1 cellular context compared by ENCODE assay signal in the genomic region with DNA sequence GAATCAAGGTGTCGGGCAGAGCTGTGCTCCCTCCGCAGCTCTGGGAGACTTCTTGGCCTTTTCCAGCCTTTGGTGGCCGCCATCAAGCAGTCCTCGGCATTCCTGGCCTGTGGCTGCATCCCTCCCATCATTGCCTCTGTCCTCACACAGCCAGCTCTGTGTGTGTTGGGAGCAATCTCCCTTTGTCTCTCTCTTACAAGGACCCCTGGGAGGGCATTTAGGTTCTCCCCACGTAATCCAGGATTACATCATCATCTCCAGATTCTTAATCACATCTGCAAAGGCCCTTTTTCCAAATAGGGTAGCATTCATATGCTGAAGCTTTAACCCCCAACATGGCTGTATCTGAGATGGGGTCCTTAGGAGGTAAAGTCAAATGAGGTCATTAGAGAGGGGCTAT.
TF ChIP-seq lines count a peak whose summit lies in the region.

No MANE protein-coding gene starts in this region.

TF ChIP-seq in A549, 52 proteins besides CTCF, POLR2A, EP300 and RAD21 (continued from another document):
- no peak for TF ChIP-seq ATOH8 (CRISPR knock-in tag; IDR thresholded peaks at IDR 0.05; ENCODE audit: low read depth)
- TF ChIP-seq ESRRA (IDR thresholded peaks at IDR 0.05; ENCODE audit: borderline replicate concordance, low read length), result no peak
- TF ChIP-seq HEYL (CRISPR knock-in tag; IDR thresholded peaks at IDR 0.05), result no peak
- no peak for TF ChIP-seq KDM1A (IDR thresholded peaks at IDR 0.05; ENCODE audit: low read depth)
- no peak for TF ChIP-seq ZC3H11A (IDR thresholded peaks at IDR 0.05)
- no peak for TF ChIP-seq CBX8 (IDR thresholded peaks at IDR 0.05)
- TF ChIP-seq MYC (IDR thresholded peaks at IDR 0.05; ENCODE audit: borderline replicate concordance, low read length), result no peak
